In the genomic region with DNA sequence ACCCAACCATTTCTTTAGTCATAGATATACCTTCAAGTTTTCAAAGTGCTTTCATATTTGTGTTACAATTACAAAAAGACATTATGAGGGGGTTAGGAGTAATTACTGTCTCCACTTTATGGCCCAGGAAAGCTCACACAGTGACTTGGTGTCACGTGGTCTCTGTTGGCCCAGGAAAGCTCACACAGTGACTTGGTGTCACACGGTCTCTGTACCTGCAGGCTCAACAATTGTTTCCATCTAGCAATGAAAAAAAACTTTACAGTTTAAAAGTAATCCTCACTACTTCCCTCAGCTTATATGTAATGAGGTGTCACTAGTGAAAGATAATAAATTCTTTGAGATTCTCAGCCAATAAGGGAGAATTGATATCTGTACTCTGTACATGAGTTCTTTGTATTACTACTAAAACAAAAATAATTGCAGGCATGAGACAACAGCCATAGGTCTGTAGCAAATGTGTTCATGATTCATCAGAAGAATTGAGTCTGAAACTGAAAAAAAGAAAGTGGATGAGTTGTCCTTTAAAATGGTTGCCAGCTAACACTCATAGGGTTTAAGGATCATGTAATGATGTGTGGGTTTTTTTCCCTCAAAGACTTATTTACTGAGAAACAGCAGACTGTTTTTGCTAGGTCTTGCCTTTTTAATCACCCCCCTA, we compare ENCODE assay signal across 10 cellular contexts. TPM values are rescaled to one million over a fixed set of nuclear protein-coding genes. Genes with fewer than 3 reads are reported as not detected.
DNase-seq lines count a peak whose midpoint lies in the region; ATAC-seq and TF ChIP-seq lines count a peak whose summit lies in the region.
"Had no signal": no experiment of that assay in that cellular context is flagged by ENCODE, and none has a peak within 500 bp of the region (broad histone marks: within the 10 kb centered on the region; RNA-seq: fewer than 3 reads in every experiment).

No MANE protein-coding gene starts in this region.

- peak; percentile 62 for DNase-seq in stimulated activated CD4-positive, alpha-beta T cell treated with anti-CD3 and anti-CD28 coated beads, Interleukin-1b, Interleukin-23, amount 100 ng/mL, for 48 hours
- DNase-seq in stimulated activated CD4-positive, alpha-beta T cell treated with anti-CD3 and anti-CD28 coated beads, Interleukin-2, amount 100 ng/mL, for 48 hours = no peak
- DNase-seq in RKO (ENCODE audit: low spot score) (peak; percentile 48), thyroid gland (no peak), testis (no peak)
- DNase-seq in effector memory CD8-positive, alpha-beta T cell = no peak
- DNase-seq: aorta had no signal

- H3K27ac Mint-ChIP-seq in effector memory CD8-positive, alpha-beta T cell = peak overlapping the region; percentile 84 to 92

- peak; percentile 27 for ATAC-seq in effector memory CD8-positive, alpha-beta T cell (replicated peaks)
- ATAC-seq in GM21717 (IDR thresholded peaks at IDR 0.05; ENCODE audit: unreplicated experiment) (no peak), GM21423 (IDR thresholded peaks at IDR 0.05; ENCODE audit: unreplicated experiment) (no peak)

- no peaks in the 10 kb centered on the region for H3K27me3 Mint-ChIP-seq in effector memory CD8-positive, alpha-beta T cell

- TF ChIP-seq CTCF in thyroid gland (IDR thresholded peaks at IDR 0.05) = no peak
- TF ChIP-seq CTCF in testis (IDR thresholded peaks at IDR 0.05) = no peak

- H3K4me1 ChIP-seq in thyroid gland = peaks cover 67 to 73% of the 10 kb centered on the region in 2 donors
- peaks cover 2% of the 10 kb centered on the region for H3K4me1 ChIP-seq in testis

- no peak for TF ChIP-seq POLR2A in thyroid gland (IDR thresholded peaks at IDR 0.05)
- no peak for TF ChIP-seq POLR2A in testis (IDR thresholded peaks at IDR 0.05)

- no peaks in the 10 kb centered on the region for H3K9me3 Mint-ChIP-seq in effector memory CD8-positive, alpha-beta T cell

- peaks cover 16% of the 10 kb centered on the region for H3K36me3 Mint-ChIP-seq in effector memory CD8-positive, alpha-beta T cell (ENCODE audit: insufficient read depth)

- peaks cover 65 to 74% of the 10 kb centered on the region in 2 donors for H3K4me1 Mint-ChIP-seq in effector memory CD8-positive, alpha-beta T cell (ENCODE audit: low read depth in 2 of 2)

- H3K36me3 ChIP-seq in thyroid gland = no peaks in the 10 kb centered on the region
- H3K36me3 ChIP-seq in testis (ENCODE audit: low read depth, missing control alignments) = no peaks in the 10 kb centered on the region

- H3K4me3 ChIP-seq in thyroid gland (replicated peaks in 1 of 3) (no peak overlapping the region), testis (no peak overlapping the region)
- H3K4me3 ChIP-seq: lung had no signal

- peak overlapping the region in 1 of 2 donors; percentile 8 for H3K4me3 Mint-ChIP-seq in effector memory CD8-positive, alpha-beta T cell

- intact Hi-C loops in thyroid gland (cut with DNase I) = no loop called here
- intact Hi-C loops in testis (cut with DNase I; ENCODE audit: low total_unique reads) = no loop called here

- 68 to 70% methylated on average over 2 of the region's 2 CpGs for WGBS in thyroid gland, 2 donors
- WGBS in testis, 2 donors = 75 to 88% methylated on average over 2 of the region's 2 CpGs

- H3K9me3 ChIP-seq in thyroid gland (no peaks in the 10 kb centered on the region), testis (no peaks in the 10 kb centered on the region)

- H3K27ac ChIP-seq in thyroid gland (peak overlapping the region; percentile 66 to 91 (median 87)), testis (no peak overlapping the region)

- H3K27me3 ChIP-seq in thyroid gland (no peaks in the 10 kb centered on the region), testis (no peaks in the 10 kb centered on the region)

RNA-seq across cellular contexts. Expression of a gene that starts 10.9 kb away (rescaled TPM):
- total RNA-seq in thyroid gland = 100 to 1,000 TPM; 108 to 325 (median 201) TPM
- 10 to 100 TPM; 82.4 to 95.1 TPM for total RNA-seq in testis
- polyA plus RNA-seq in testis (ENCODE audit: insufficient read depth, low read depth, low replicate concordance) = 87.0 TPM

RNA-seq across cellular contexts. Expression of a gene that starts 35.3 kb away (rescaled TPM):
- total RNA-seq in thyroid gland = 100 to 1,000 TPM; 240 to 522 (median 435) TPM
- 100 to 1,000 TPM; 164 to 236 TPM for total RNA-seq in testis
- 77.8 TPM for polyA plus RNA-seq in testis (ENCODE audit: insufficient read depth, low read depth, low replicate concordance)

RNA-seq across cellular contexts. Expression of a gene that starts 43.6 kb away (rescaled TPM):
- 10 to 100 TPM; 47.3 to 77.3 (median 62.1) TPM for total RNA-seq in thyroid gland
- total RNA-seq in testis = 10 to 100 TPM; 58.8 to 72.8 TPM
- 68.8 TPM for polyA plus RNA-seq in testis (ENCODE audit: insufficient read depth, low read depth, low replicate concordance)

Comparison
In these comparisons a context has a peak if more than half of its experiments do, and no peak if none do; other contexts are left out.
1. DNase-seq: peak in stimulated activated CD4-positive, alpha-beta T cell treated with anti-CD3 and anti-CD28 coated beads, Interleukin-1b, Interleukin-23, amount 100 ng/mL, for 48 hours (single experiment) and RKO (single experiment); none in stimulated activated CD4-positive, alpha-beta T cell treated with anti-CD3 and anti-CD28 coated beads, Interleukin-2, amount 100 ng/mL, for 48 hours (0 of 2), effector memory CD8-positive, alpha-beta T cell (0 of 3), thyroid gland (0 of 2) and testis (single experiment).
2. H3K27ac ChIP-seq: peak in thyroid gland (3 of 3); none in testis (0 of 2).